8 cellular contexts compared by ENCODE assay signal in genomic region chr22:22955866-22956535, GRCh38.
A peak's percentile ranks its signal among the peaks of the same experiment; 100 is the strongest.
DNase-seq lines count a peak whose midpoint lies in the region; ATAC-seq, FAIRE-seq and TF ChIP-seq lines count a peak whose summit lies in the region.

No MANE protein-coding gene starts in this region.

- no peak for ATAC-seq in GM19395 (IDR thresholded peaks at IDR 0.05; ENCODE audit: unreplicated experiment)

- no peak overlapping the region for H2BK120ac ChIP-seq in H1 (replicated peaks; ENCODE audit: low read depth, low read length)

- no peaks in the 10 kb centered on the region for H3K4me1 Mint-ChIP-seq in activated CD4-positive, alpha-beta memory T cell treated with anti-CD3 and anti-CD28 coated beads, Interleukin-2, amount 10 ng/mL, durations not matched to agents 7 days and 5 days
- no peaks in the 10 kb centered on the region for H3K4me1 Mint-ChIP-seq in mesothelial cell of epicardium

- CTCF ChIA-PET in AG04450 (lab: Charles Lee) (interaction anchor here (0.7 to 8.4 kb wide), 15 partner anchors 8 to 491 kb away, joined by 3 to 304 read pairs (median 4); partner anchors contain the start of gene RSPH14), H1 (lab: Charles Lee; ENCODE audit: partially characterized antibody) (interaction anchor here (0.7 to 8.7 kb wide), 30 partner anchors 9 to 609 kb away, joined by 3 to 384 read pairs (median 4); no protein-coding TSS in a partner anchor)
- CTCF ChIA-PET in activated CD4-positive, alpha-beta memory T cell treated with anti-CD3 and anti-CD28 coated beads, Interleukin-2, amount 10 ng/mL, durations not matched to agents 7 days and 5 days (lab: Charles Lee) = interaction anchor here (0.6 to 6.9 kb wide), 21 partner anchors 9 to 578 kb away, joined by 4 to 93 read pairs (median 8); no protein-coding TSS in a partner anchor

- 26% methylated on average over 8 of the region's 8 CpGs; no CpG with 5 or more reads in 1 of the 2 experiments for WGBS in H1 (ENCODE audit: extremely low coverage in 1 of 2, insufficient coverage in 1 of 2, insufficient read length in 1 of 2, insufficient replicate concordance in 2 of 2, low coverage in 1 of 2, low lambda C conversion rate in 2 of 2, missing lambda C conversion rate in 1 of 2), 2 experiments

- no peak overlapping the region for H3K56ac ChIP-seq in H1 (replicated peaks; ENCODE audit: insufficient read length, low read depth, low read length)

- H3K79me1 ChIP-seq in H1 (ENCODE audit: low read depth, low read length) = no peaks in the 10 kb centered on the region

- no peak overlapping the region for H2BK12ac ChIP-seq in H1 (ENCODE audit: low read depth, low read length)

- H4K20me1 ChIP-seq in H1 (replicated peaks in 1 of 2; ENCODE audit: control insufficient read depth in 1 of 2, insufficient read depth in 2 of 2, low read length in 2 of 2) = no peaks in the 10 kb centered on the region

- H3K36me3 Mint-ChIP-seq in activated CD4-positive, alpha-beta memory T cell treated with anti-CD3 and anti-CD28 coated beads, Interleukin-2, amount 10 ng/mL, durations not matched to agents 7 days and 5 days (ENCODE audit: low read depth) = no peaks in the 10 kb centered on the region
- H3K36me3 Mint-ChIP-seq in mesothelial cell of epicardium = no peaks in the 10 kb centered on the region

- no peak overlapping the region for H3K4me2 ChIP-seq in H1 (ENCODE audit: insufficient read depth in 1 of 2, low read depth in 2 of 2, low read length in 2 of 2)

- no peaks in the 10 kb centered on the region for H3K79me2 ChIP-seq in H1 (ENCODE audit: control insufficient read depth in 1 of 2, insufficient read depth in 2 of 2, low read length in 2 of 2)

- H3K23ac ChIP-seq in H1 (ENCODE audit: insufficient read length) = no peak overlapping the region

- H4K8ac ChIP-seq in H1 (ENCODE audit: extremely low read depth, insufficient read depth, low read length) = no peak overlapping the region

- H3K23me2 ChIP-seq in H1 (ENCODE audit: low read depth, low read length) = no peaks in the 10 kb centered on the region

- peak; percentile 86 to 90 for TF ChIP-seq RAD21 in H1 (IDR thresholded peaks at IDR 0.05 in 1 of 2, conservative IDR thresholded peaks at IDR 0.05 in 1 of 2; ENCODE audit: low read depth in 2 of 2, low read length in 2 of 2)

- H3K27ac ChIP-seq in AG04450 (ENCODE audit: low read depth, low read length) (no peak overlapping the region), H1 (ENCODE audit: low read depth, low read length) (no peak overlapping the region)

- H2AFZ ChIP-seq in H1 (ENCODE audit: low read length) = no peak overlapping the region

- H3K9me3 ChIP-seq in AG04450 (ENCODE audit: control insufficient read depth, insufficient read depth, low read length) (no peaks in the 10 kb centered on the region), H1 (ENCODE audit: insufficient read depth in 2 of 2, low read depth in 1 of 2, low read length in 1 of 2) (peaks cover 4 to 12% of the 10 kb centered on the region in 2 experiments; a peak in 2 of 4 replicates)

- no peak overlapping the region for H3K18ac ChIP-seq in H1 (ENCODE audit: extremely low read depth, low read length)

- H3K4me3 Mint-ChIP-seq in activated CD4-positive, alpha-beta memory T cell treated with anti-CD3 and anti-CD28 coated beads, Interleukin-2, amount 10 ng/mL, durations not matched to agents 7 days and 5 days = no peak overlapping the region
- H3K4me3 Mint-ChIP-seq in mesothelial cell of epicardium = no peak overlapping the region

- H3K27ac Mint-ChIP-seq in activated CD4-positive, alpha-beta memory T cell treated with anti-CD3 and anti-CD28 coated beads, Interleukin-2, amount 10 ng/mL, durations not matched to agents 7 days and 5 days = no peak overlapping the region
- H3K27ac Mint-ChIP-seq in mesothelial cell of epicardium = no peak overlapping the region

- FAIRE-seq in GM18507 (lab: Jason Lieb, UNC) (peak; percentile 89), H1 (lab: Jason Lieb, UNC) (peak; percentile 58)

- no peaks in the 10 kb centered on the region for H3K36me3 ChIP-seq in H1 (ENCODE audit: control insufficient read depth in 2 of 4, insufficient read depth in 4 of 4, low read length in 3 of 4)

- H2BK5ac ChIP-seq in H1 (ENCODE audit: low read depth, low read length) = no peak overlapping the region

- no peak overlapping the region for H2AK5ac ChIP-seq in H1 (ENCODE audit: low read depth, low read length)

- no peak overlapping the region for H3K4ac ChIP-seq in H1 (replicated peaks; ENCODE audit: insufficient read length, low read depth, low read length)

- H2BK15ac ChIP-seq in H1 (ENCODE audit: low read length) = no peak overlapping the region

- DNase-seq in AG04450 (ENCODE audit: low read depth, low spot score) (peak; percentile 41), GM18507 (ENCODE audit: extremely low spot score, insufficient read length, low read depth) (no peak), NCI-H748 (lab: John Stamatoyannopoulos, UW; ENCODE audit: unreplicated experiment) (peak; percentile 50), H1 (ENCODE audit: low read depth in 1 of 2, low spot score in 2 of 2) (peak in 1 of 2 experiments; percentile 70), mesothelial cell of epicardium (ENCODE audit: low spot score in 2 of 2, unreplicated experiment in 2 of 2) (peak in 1 of 2 experiments; percentile 69)
- DNase-seq in activated CD4-positive, alpha-beta memory T cell treated with anti-CD3 and anti-CD28 coated beads, Interleukin-2, amount 10 ng/mL, durations not matched to agents 7 days and 5 days = peak; percentile 75
- peak; percentile 34 to 39 for DNase-seq in stimulated activated CD8-positive, alpha-beta memory T cell treated with anti-CD3 and anti-CD28 coated beads, Interleukin-7, amount 100 ng/mL, for 1 hour (ENCODE audit: low read depth in 2 of 2)

- peaks cover 18% of the 10 kb centered on the region for H3K27me3 ChIP-seq in AG04450 (ENCODE audit: control insufficient read depth, insufficient read depth, low read length)
- H3K27me3 ChIP-seq in H1 (replicated peaks in 1 of 4; ENCODE audit: control insufficient read depth in 3 of 4, extremely low read depth in 1 of 4, insufficient read depth in 3 of 4, low read length in 3 of 4) = peaks cover 0 to 26% (median 9%) of the 10 kb centered on the region in 4 experiments; a peak in 3 of 7 replicates

- no peak overlapping the region for H4K5ac ChIP-seq in H1 (ENCODE audit: insufficient read length, low read depth, low read length)

- no peak overlapping the region for H3K14ac ChIP-seq in H1 (ENCODE audit: insufficient read length)

- no peak overlapping the region for H3K9ac ChIP-seq in H1 (replicated peaks in 1 of 4; ENCODE audit: extremely low read depth in 1 of 4, low read depth in 3 of 4, low read length in 3 of 4)

- H3K27me3 Mint-ChIP-seq in activated CD4-positive, alpha-beta memory T cell treated with anti-CD3 and anti-CD28 coated beads, Interleukin-2, amount 10 ng/mL, durations not matched to agents 7 days and 5 days = peaks cover 39% of the 10 kb centered on the region
- peaks cover 63% of the 10 kb centered on the region for H3K27me3 Mint-ChIP-seq in mesothelial cell of epicardium (ENCODE audit: low read depth)

- no peak overlapping the region for H4K91ac ChIP-seq in H1 (replicated peaks; ENCODE audit: insufficient read length, low read length)

- H3K9me3 Mint-ChIP-seq in activated CD4-positive, alpha-beta memory T cell treated with anti-CD3 and anti-CD28 coated beads, Interleukin-2, amount 10 ng/mL, durations not matched to agents 7 days and 5 days = no peaks in the 10 kb centered on the region
- H3K9me3 Mint-ChIP-seq in mesothelial cell of epicardium = peaks cover 4% of the 10 kb centered on the region

- no peak for TF ChIP-seq EP300 in H1 (IDR thresholded peaks at IDR 0.05; ENCODE audit: borderline replicate concordance in 1 of 2, low read depth in 2 of 2, low read length in 2 of 2)

- H3K4me1 ChIP-seq in H1 (replicated peaks in 1 of 4; ENCODE audit: control insufficient read depth in 3 of 4, insufficient read depth in 4 of 4, low read length in 3 of 4) = 0 out of 7 replicates have a peak, but pooled peaks cover 0 to 4% (median under 1%) of the 10 kb centered on the region in 4 experiments

- TF ChIP-seq CTCF in AG04450 (IDR thresholded peaks at IDR 0.05; ENCODE audit: low read depth, low read length) (peak; percentile 87), H1 (IDR thresholded peaks at IDR 0.05; ENCODE audit: control extremely low read depth in 1 of 3, insufficient read depth in 1 of 3, low read depth in 1 of 3, low read length in 3 of 3) (peak; percentile 65 to 92 (median 85)), mesothelial cell of epicardium (IDR thresholded peaks at IDR 0.05; ENCODE audit: unreplicated experiment) (peak; percentile 77)

- H2BK20ac ChIP-seq in H1 (ENCODE audit: low read length) = no peak overlapping the region

- H3K4me3 ChIP-seq in AG04450 (ENCODE audit: low read depth, low read length) (no peak overlapping the region), H1 (ENCODE audit: extremely low read depth in 1 of 4, insufficient read depth in 2 of 4, low read depth in 3 of 4, low read length in 4 of 4) (no peak overlapping the region)

- POLR2A ChIA-PET in AG04450 (lab: Yijun Ruan, JAX) (no interaction called here), H1 (lab: Charles Lee; ENCODE audit: partially characterized antibody) (no interaction called here)
- POLR2A ChIA-PET in activated CD4-positive, alpha-beta memory T cell treated with anti-CD3 and anti-CD28 coated beads, Interleukin-2, amount 10 ng/mL, durations not matched to agents 7 days and 5 days (lab: Charles Lee) = interaction anchor here (1.2 kb wide), 1 partner anchor 72 kb away, joined by 3 read pairs; no protein-coding TSS in a partner anchor

- no peak for TF ChIP-seq POLR2A in H1 (IDR thresholded peaks at IDR 0.05; ENCODE audit: control extremely low read depth in 1 of 2, low read depth in 2 of 2, low read length in 2 of 2)

TF ChIP-seq in H1, 55 proteins besides CTCF, POLR2A, EP300 and RAD21 (continues in another document):
- no peak for TF ChIP-seq USF2 (IDR thresholded peaks at IDR 0.05; ENCODE audit: low read length)
- TF ChIP-seq MAX (IDR thresholded peaks at IDR 0.05) = no peak
- TF ChIP-seq JUN (IDR thresholded peaks at IDR 0.05; ENCODE audit: low read depth, low read length) = no peak
- TF ChIP-seq JUND (IDR thresholded peaks at IDR 0.05; ENCODE audit: low read length) = no peak
- no peak for TF ChIP-seq GABPA (IDR thresholded peaks at IDR 0.05; ENCODE audit: borderline replicate concordance, insufficient read depth, low read length)
